1 cellular context compared by ENCODE assay signal in the genomic region with DNA sequence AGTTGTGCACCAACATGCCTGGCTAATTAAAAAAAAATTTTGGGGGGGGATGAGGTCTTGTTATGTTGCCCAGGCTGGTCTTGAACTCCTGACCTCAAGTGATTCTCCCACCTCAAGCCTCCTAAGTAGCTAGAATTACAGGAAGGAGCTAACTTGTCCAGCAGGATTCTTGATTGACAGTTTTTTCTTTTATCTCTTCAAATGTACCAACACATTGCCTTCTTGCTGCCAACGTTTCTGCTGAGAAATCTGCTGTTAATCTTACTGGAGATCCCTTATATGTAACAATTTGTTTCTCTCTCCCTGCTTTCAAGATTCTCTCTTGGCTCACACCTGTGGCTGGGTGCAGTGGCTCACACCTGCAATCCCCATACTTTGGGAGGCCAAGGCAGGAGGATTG.
TF ChIP-seq lines count a peak whose summit lies in the region.

No MANE protein-coding gene starts in this region.

TF ChIP-seq in GM12878, 131 proteins besides CTCF, POLR2A, EP300 and RAD21:
- TF ChIP-seq TCF12 (IDR thresholded peaks at IDR 0.05; ENCODE audit: low read depth, low read length) = no peak
- TF ChIP-seq CBX5 (IDR thresholded peaks at IDR 0.05; ENCODE audit: low read depth) = peak; percentile 93; the same call in 1 of the 2 replicates
